ENCODE assay signal across 8 cellular contexts in genomic region chr1:146034976-146035469, GRCh38. TPM values are rescaled to one million over a fixed set of nuclear protein-coding genes. Genes with fewer than 3 reads are reported as not detected.
A peak's percentile ranks its signal among the peaks of the same experiment; 100 is the strongest.
DNase-seq lines count a peak whose midpoint lies in the region; ATAC-seq and TF ChIP-seq lines count a peak whose summit lies in the region.

No MANE protein-coding gene starts in this region.

- H3K27me3 Mint-ChIP-seq in GM23338 (ENCODE audit: insufficient read depth, low read depth, poor library complexity) = peaks cover 42% of the 10 kb centered on the region
- H3K27me3 Mint-ChIP-seq in natural killer cell treated with Interleukin-12 subunit alpha and Interleukin-12 subunit beta and Interleukin-15 and Interleukin-18, amount 100 ng/mL, for 72 hours = peaks cover 4% of the 10 kb centered on the region in 2 donors

- peak overlapping the region; percentile 87 for H2AFZ ChIP-seq in GM23338

- H3K79me2 ChIP-seq in GM23338 (replicated peaks; ENCODE audit: insufficient read depth) = no peaks in the 10 kb centered on the region

- H3K4me1 Mint-ChIP-seq in GM23338 = peaks cover 12% of the 10 kb centered on the region
- peaks cover 41 to 46% of the 10 kb centered on the region in 2 donors for H3K4me1 Mint-ChIP-seq in natural killer cell treated with Interleukin-12 subunit alpha and Interleukin-12 subunit beta and Interleukin-15 and Interleukin-18, amount 100 ng/mL, for 72 hours (ENCODE audit: low read depth in 2 of 2)

- H3K27ac Mint-ChIP-seq in GM23338 = no peak overlapping the region
- H3K27ac Mint-ChIP-seq in natural killer cell treated with Interleukin-12 subunit alpha and Interleukin-12 subunit beta and Interleukin-15 and Interleukin-18, amount 100 ng/mL, for 72 hours = peak overlapping the region; percentile 96 to 99

- no peaks in the 10 kb centered on the region for H3K27me3 ChIP-seq in GM23338 (ENCODE audit: insufficient read depth)
- no peaks in the 10 kb centered on the region for H3K27me3 ChIP-seq in breast epithelium

- no peaks in the 10 kb centered on the region for H3K9me2 ChIP-seq in GM23338 (ENCODE audit: insufficient read depth)

- ATAC-seq in GM23338 (peak; percentile 4), HG03439 (IDR thresholded peaks at IDR 0.05; ENCODE audit: unreplicated experiment) (no peak), HG03175 (IDR thresholded peaks at IDR 0.05; ENCODE audit: unreplicated experiment) (no peak)
- ATAC-seq in natural killer cell treated with Interleukin-12 subunit alpha and Interleukin-12 subunit beta and Interleukin-15 and Interleukin-18, amount 100 ng/mL, for 72 hours = no peak

- no peak for TF ChIP-seq CTCF in GM23338 (conservative IDR thresholded peaks at IDR 0.05; ENCODE audit: low read depth in 2 of 2)
- no peak for TF ChIP-seq CTCF in breast epithelium (IDR thresholded peaks at IDR 0.05)

- no peaks in the 10 kb centered on the region for H3K9me3 ChIP-seq in breast epithelium

- H3K4me2 ChIP-seq in GM23338 = peak overlapping the region; percentile 70

- H3K27ac ChIP-seq in GM23338 (ENCODE audit: low read depth) = no peak overlapping the region
- H3K27ac ChIP-seq in breast epithelium = peak overlapping the region; percentile 78 to 97

- no peaks in the 10 kb centered on the region for H3K4me1 ChIP-seq in GM23338 (ENCODE audit: insufficient read depth)
- no peaks in the 10 kb centered on the region for H3K4me1 ChIP-seq in breast epithelium

- intact Hi-C loops in breast epithelium (cut with DNase I; ENCODE audit: low total_unique reads) = no loop called here

- no peaks in the 10 kb centered on the region for H4K20me1 ChIP-seq in GM23338 (replicated peaks; ENCODE audit: insufficient read depth)

- H3K36me3 ChIP-seq in GM23338 (ENCODE audit: insufficient read depth) = no peaks in the 10 kb centered on the region
- H3K36me3 ChIP-seq in breast epithelium = no peaks in the 10 kb centered on the region

- peak overlapping the region; percentile 99 for H3K4me3 Mint-ChIP-seq in GM23338
- H3K4me3 Mint-ChIP-seq in natural killer cell treated with Interleukin-12 subunit alpha and Interleukin-12 subunit beta and Interleukin-15 and Interleukin-18, amount 100 ng/mL, for 72 hours = peak overlapping the region; percentile 94

- H3F3A ChIP-seq in GM23338 (replicated peaks; ENCODE audit: low read depth) = peaks cover 6% of the 10 kb centered on the region; the same call in 1 of the 2 replicates

- peaks cover 10% of the 10 kb centered on the region; the same call in 2 of the 3 replicates for H3K36me3 Mint-ChIP-seq in GM23338 (ENCODE audit: low read depth)
- no peaks in the 10 kb centered on the region for H3K36me3 Mint-ChIP-seq in natural killer cell treated with Interleukin-12 subunit alpha and Interleukin-12 subunit beta and Interleukin-15 and Interleukin-18, amount 100 ng/mL, for 72 hours

- H3K4me3 ChIP-seq in GM23338 (peak overlapping the region; percentile 46), breast epithelium (peak overlapping the region; percentile 22 to 87 (median 78))

- DNase-seq in GM23338 (ENCODE audit: low spot score) = peak; percentile 64
- DNase-seq in NCI-H748 (lab: John Stamatoyannopoulos, UW; ENCODE audit: unreplicated experiment) = peak; percentile 56
- DNase-seq in breast epithelium (ENCODE audit: low spot score in 2 of 2) = no peak
- DNase-seq in natural killer cell treated with Interleukin-12 subunit alpha and Interleukin-12 subunit beta and Interleukin-15 and Interleukin-18, amount 100 ng/mL, for 72 hours (ENCODE audit: low spot score) = no peak
- DNase-seq in stimulated activated CD4-positive, alpha-beta T cell treated with anti-CD3 and anti-CD28 coated beads, Interleukin-4, amount 100 ng/mL, for 4 hours = no peak
- no peak for DNase-seq in hepatic stellate cell (ENCODE audit: low spot score)

- H3K9me3 Mint-ChIP-seq in GM23338 = peaks cover 23% of the 10 kb centered on the region
- no peaks in the 10 kb centered on the region for H3K9me3 Mint-ChIP-seq in natural killer cell treated with Interleukin-12 subunit alpha and Interleukin-12 subunit beta and Interleukin-15 and Interleukin-18, amount 100 ng/mL, for 72 hours

- TF ChIP-seq POLR2A in breast epithelium (IDR thresholded peaks at IDR 0.05) = no peak

TF ChIP-seq in GM23338, 12 proteins besides CTCF, POLR2A, EP300 and RAD21:
- TF ChIP-seq ZNF331 (CRISPR knock-in tag; IDR thresholded peaks at IDR 0.05; ENCODE audit: low read depth) (no peak), CREB1 (CRISPR knock-in tag; IDR thresholded peaks at IDR 0.05; ENCODE audit: low read depth) (no peak)
TF ChIP-seq in GM23338: peak in this region for 0.

RNA-seq across cellular contexts. Expression of gene HJV, which starts 13.5 kb away (rescaled TPM):
- total RNA-seq in GM23338 (2014; rRNA removed; shearing (Covaris generic)) = 0.23 and 0.42 TPM in 2 replicates
- polyA plus RNA-seq in GM23338 (2016; fragmentation: Nextera tagmentation; extraction: Ambion mirVana) = 0.45 and 0.99 TPM in 2 replicates
- not detected for total RNA-seq in breast epithelium
- total RNA-seq in natural killer cell treated with Interleukin-12 subunit alpha and Interleukin-12 subunit beta and Interleukin-15 and Interleukin-18, amount 100 ng/mL, for 72 hours = not detected

RNA-seq across cellular contexts. Expression of gene TXNIP, which starts 38.6 kb away (rescaled TPM):
- 29.1 and 31.5 TPM in 2 replicates for total RNA-seq in GM23338 (2014; rRNA removed; shearing (Covaris generic))
- 19.5 and 22.8 TPM in 2 replicates for polyA plus RNA-seq in GM23338 (2016; fragmentation: Nextera tagmentation; extraction: Ambion mirVana)
- 1,000 to 10,000 TPM; 2,506 to 3,955 (median 3,543) TPM for total RNA-seq in breast epithelium
- 100 to 1,000 TPM in 1 of 2 donors, 10 to 100 TPM in 1; 87.8 to 347 TPM for total RNA-seq in natural killer cell treated with Interleukin-12 subunit alpha and Interleukin-12 subunit beta and Interleukin-15 and Interleukin-18, amount 100 ng/mL, for 72 hours

Comparison
In these comparisons a context has a peak if more than half of its experiments do, and no peak if none do; other contexts are left out.
1. DNase-seq: peak in GM23338 (single experiment) and NCI-H748 (single experiment); none in breast epithelium (0 of 2), natural killer cell treated with Interleukin-12 subunit alpha and Interleukin-12 subunit beta and Interleukin-15 and Interleukin-18, amount 100 ng/mL, for 72 hours (single experiment), stimulated activated CD4-positive, alpha-beta T cell treated with anti-CD3 and anti-CD28 coated beads, Interleukin-4, amount 100 ng/mL, for 4 hours (0 of 2) and hepatic stellate cell (single experiment).
2. RNA of gene TXNIP, which starts 38.6 kb away (total RNA-seq): 2,506 to 3,955 TPM in breast epithelium; 87.8 to 347 TPM in natural killer cell treated with Interleukin-12 subunit alpha and Interleukin-12 subunit beta and Interleukin-15 and Interleukin-18, amount 100 ng/mL, for 72 hours and 29.1 to 31.5 TPM in GM23338; every median in the first group is over 4 times any median in the second.